ENCODE assay signal across 9 cellular contexts in genomic region chr2:1744151-1744445, GRCh38. TPM values are rescaled to one million over a fixed set of nuclear protein-coding genes. Genes with fewer than 3 reads are reported as not detected.
DNase-seq lines count a peak whose midpoint lies in the region; ATAC-seq and TF ChIP-seq lines count a peak whose summit lies in the region.
"Had no signal": no experiment of that assay in that cellular context is flagged by ENCODE, and none has a peak within 500 bp of the region (broad histone marks: within the 10 kb centered on the region; RNA-seq: fewer than 3 reads in every experiment).

No MANE protein-coding gene starts in this region.

- DNase-seq in natural killer cell (no peak), endothelial cell (ENCODE audit: low spot score) (peak; percentile 60), mesenteric fat pad (ENCODE audit: low spot score) (peak; percentile 85), aorta (no peak), activated gamma-delta T cell (lab: John Stamatoyannopoulos, UW) (no peak), NCI-H1694 (lab: John Stamatoyannopoulos, UW) (no peak)
- DNase-seq in natural killer cell treated with Interleukin-12 subunit alpha and Interleukin-12 subunit beta and Interleukin-15 and Interleukin-18, amount 100 ng/mL, for 72 hours (ENCODE audit: low spot score) = no peak

- no peaks in the 10 kb centered on the region for H3K9me3 ChIP-seq in aorta (ENCODE audit: control insufficient read depth, low read length)

- 0 to 1% methylated on average over 11 to 33 of the region's 33 CpGs for whole genome bisulfite sequencing in aorta, 2 donors

- H3K27ac Mint-ChIP-seq in natural killer cell (no peak overlapping the region), endothelial cell (ENCODE audit: unreplicated experiment) (no peak overlapping the region)
- H3K27ac Mint-ChIP-seq in natural killer cell treated with Interleukin-12 subunit alpha and Interleukin-12 subunit beta and Interleukin-15 and Interleukin-18, amount 100 ng/mL, for 72 hours = no peak overlapping the region
- H3K27ac Mint-ChIP-seq: activated naive CD8-positive, alpha-beta T cell had no signal

- peaks cover 0 to 4% of the 10 kb centered on the region in 2 donors for H3K4me1 Mint-ChIP-seq in natural killer cell
- peaks cover 0 to 5% of the 10 kb centered on the region in 2 donors for H3K4me1 Mint-ChIP-seq in natural killer cell treated with Interleukin-12 subunit alpha and Interleukin-12 subunit beta and Interleukin-15 and Interleukin-18, amount 100 ng/mL, for 72 hours (ENCODE audit: low read depth in 2 of 2)
- peaks cover 38% of the 10 kb centered on the region for H3K4me1 Mint-ChIP-seq in endothelial cell (ENCODE audit: unreplicated experiment)

- ATAC-seq in natural killer cell (peak in 1 of 3 donors; percentile 25), aorta (ENCODE audit: low FRiP score) (peak; percentile 29), GM18868 (IDR thresholded peaks at IDR 0.05; ENCODE audit: unreplicated experiment) (no peak)
- no peak for ATAC-seq in natural killer cell treated with Interleukin-12 subunit alpha and Interleukin-12 subunit beta and Interleukin-15 and Interleukin-18, amount 100 ng/mL, for 72 hours

- no peaks in the 10 kb centered on the region for H3K4me1 ChIP-seq in aorta (ENCODE audit: control insufficient read depth in 1 of 2, insufficient read depth in 2 of 2, low read length in 2 of 2)

- H3K27ac ChIP-seq in aorta (ENCODE audit: low read depth in 1 of 2, low read length in 2 of 2) = peak overlapping the region; percentile 86 to 89

- peaks cover 31 to 37% of the 10 kb centered on the region in 2 donors for H3K27me3 Mint-ChIP-seq in natural killer cell (ENCODE audit: low read depth in 2 of 2)
- H3K27me3 Mint-ChIP-seq in natural killer cell treated with Interleukin-12 subunit alpha and Interleukin-12 subunit beta and Interleukin-15 and Interleukin-18, amount 100 ng/mL, for 72 hours = peaks cover 25 to 26% of the 10 kb centered on the region in 2 donors
- H3K27me3 Mint-ChIP-seq in endothelial cell (ENCODE audit: unreplicated experiment) = peaks cover 25% of the 10 kb centered on the region

- H3K4me3 ChIP-seq in aorta (ENCODE audit: low read length in 2 of 2) = peak overlapping the region; percentile 79 to 89

- H3K4me3 Mint-ChIP-seq in natural killer cell (peak overlapping the region; percentile 13), endothelial cell (ENCODE audit: unreplicated experiment) (peak overlapping the region; percentile 84)
- no peak overlapping the region for H3K4me3 Mint-ChIP-seq in natural killer cell treated with Interleukin-12 subunit alpha and Interleukin-12 subunit beta and Interleukin-15 and Interleukin-18, amount 100 ng/mL, for 72 hours

- H3K9me3 Mint-ChIP-seq in natural killer cell (no peaks in the 10 kb centered on the region), endothelial cell (ENCODE audit: unreplicated experiment) (no peaks in the 10 kb centered on the region)
- no peaks in the 10 kb centered on the region for H3K9me3 Mint-ChIP-seq in natural killer cell treated with Interleukin-12 subunit alpha and Interleukin-12 subunit beta and Interleukin-15 and Interleukin-18, amount 100 ng/mL, for 72 hours

- H3K36me3 ChIP-seq in aorta (ENCODE audit: control insufficient read depth in 1 of 2, insufficient read depth in 2 of 2, low read length in 1 of 2) = no peaks in the 10 kb centered on the region

- TF ChIP-seq CTCF in natural killer cell (IDR thresholded peaks at IDR 0.05) = no peak
- TF ChIP-seq CTCF in endothelial cell (IDR thresholded peaks at IDR 0.05; ENCODE audit: unreplicated experiment) = no peak

- no peaks in the 10 kb centered on the region for H3K27me3 ChIP-seq in aorta (ENCODE audit: control insufficient read depth in 1 of 2, insufficient read depth in 2 of 2, low read length in 1 of 2)

- H3K36me3 Mint-ChIP-seq in natural killer cell = no peaks in the 10 kb centered on the region
- H3K36me3 Mint-ChIP-seq in natural killer cell treated with Interleukin-12 subunit alpha and Interleukin-12 subunit beta and Interleukin-15 and Interleukin-18, amount 100 ng/mL, for 72 hours = no peaks in the 10 kb centered on the region
- peaks cover 29% of the 10 kb centered on the region for H3K36me3 Mint-ChIP-seq in endothelial cell (ENCODE audit: low read depth, unreplicated experiment)
- H3K36me3 Mint-ChIP-seq: activated naive CD8-positive, alpha-beta T cell had no signal

- intact Hi-C loops in natural killer cell (cut with micrococcal nuclease) = no loop called here
- intact Hi-C loops in aorta (cut with DNase I) = loop anchor here in 1 of 2 donors (10.0 kb wide), 1 partner anchor 71 kb away; no protein-coding TSS in a partner anchor

RNA-seq across cellular contexts. Expression of gene PXDN, which starts 0.2 kb away (rescaled TPM):
- total RNA-seq in natural killer cell = 1 to 10 TPM; 2.1 to 3.7 (median 2.5) TPM
- total RNA-seq in natural killer cell treated with Interleukin-12 subunit alpha and Interleukin-12 subunit beta and Interleukin-15 and Interleukin-18, amount 100 ng/mL, for 72 hours = 1 to 10 TPM; 3.4 to 3.6 TPM
- total RNA-seq in endothelial cell (ENCODE audit: unreplicated experiment) = 521 TPM
- total RNA-seq in mesenteric fat pad = 228 TPM
- 100 to 1,000 TPM; 100 to 109 TPM for total RNA-seq in aorta
- polyA plus RNA-seq in aorta = 10 to 100 TPM; 10.6 to 63.0 TPM

Comparison
In these comparisons a context has a peak if more than half of its experiments do, and no peak if none do; other contexts are left out.
1. DNase-seq: peak in endothelial cell (single experiment) and mesenteric fat pad (single experiment); none in natural killer cell (single experiment), natural killer cell treated with Interleukin-12 subunit alpha and Interleukin-12 subunit beta and Interleukin-15 and Interleukin-18, amount 100 ng/mL, for 72 hours (single experiment), aorta (0 of 2), activated gamma-delta T cell (single experiment) and NCI-H1694 (single experiment).
2. RNA of gene PXDN, which starts 0.2 kb away (total RNA-seq): 521 TPM in endothelial cell (single experiment), 228 TPM in mesenteric fat pad (single experiment) and 100 to 109 TPM in aorta; 3.4 to 3.6 TPM in natural killer cell treated with Interleukin-12 subunit alpha and Interleukin-12 subunit beta and Interleukin-15 and Interleukin-18, amount 100 ng/mL, for 72 hours and 2.1 to 3.7 TPM in natural killer cell; every median in the first group is over 10 times any median in the second.